ENCODE assay signal across 24 cellular contexts in the genomic region with DNA sequence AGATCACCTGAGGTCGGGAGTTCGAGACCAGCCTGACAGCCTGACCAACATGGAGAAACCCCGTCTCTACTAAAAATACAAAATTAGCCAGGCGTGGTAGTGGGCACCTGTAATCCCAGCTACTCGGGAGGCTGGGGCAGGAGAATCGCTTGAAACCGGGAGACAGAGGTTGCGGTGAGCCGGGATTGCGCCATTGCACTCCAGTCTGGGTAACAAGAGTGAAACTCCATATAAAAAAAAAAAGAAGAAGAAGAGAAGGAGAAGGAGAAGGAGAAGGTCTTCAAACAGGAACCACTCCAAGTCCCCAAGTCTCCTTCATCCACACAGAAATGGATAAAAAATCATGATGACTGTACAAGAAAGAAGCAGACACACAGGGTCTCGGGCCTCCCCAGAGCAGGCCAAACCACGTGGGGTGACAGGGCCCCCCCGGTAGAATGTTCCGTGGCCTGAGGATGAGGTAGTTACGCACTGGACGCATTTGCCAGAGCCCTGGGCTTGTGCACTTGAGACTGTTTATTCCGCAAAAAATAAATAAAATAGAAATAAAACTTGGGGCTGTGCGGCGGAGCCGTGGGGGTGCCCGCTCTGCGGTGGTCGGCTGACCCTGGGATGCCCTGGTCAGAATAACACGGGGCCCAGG. TPM values are rescaled to one million over a fixed set of nuclear protein-coding genes. Genes with fewer than 3 reads are reported as not detected.
"Had no signal": no experiment of that assay in that cellular context is flagged by ENCODE, and none has a peak within 500 bp of the region (broad histone marks: within the 10 kb centered on the region; RNA-seq: fewer than 3 reads in every experiment).

No MANE protein-coding gene starts in this region.

- H3K27ac Mint-ChIP-seq: activated CD4-positive, alpha-beta T cell treated with anti-CD3 and anti-CD28 coated beads, Interleukin-2, amount 10 ng/mL, durations not matched to agents 24 days and 14 days; activated CD8-positive, alpha-beta T cell treated with anti-CD3 and anti-CD28 coated beads for 36 hours; activated naive CD4-positive, alpha-beta T cell treated with anti-CD3 and anti-CD28 coated beads, Interleukin-2, amount 50 U/mL, for 24 hours; activated naive CD8-positive, alpha-beta T cell treated with anti-CD3 and anti-CD28 coated beads, Interleukin-2, amount 50 U/mL, for 24 hours; activated T-helper 2 cell treated with anti-CD3 and anti-CD28 coated beads, Interferon-gamma antibody, Interleukin-2, Interleukin-4, amounts not matched to agents 10 μg/mL and 5 μg/mL and 100 μg/mL, durations not matched to agents 14 hours and 24 hours and 36 hours had no signal

- H3K27me3 Mint-ChIP-seq: activated CD8-positive, alpha-beta T cell treated with anti-CD3 and anti-CD28 coated beads for 36 hours; activated naive CD4-positive, alpha-beta T cell treated with anti-CD3 and anti-CD28 coated beads, Interleukin-2, amount 50 U/mL, for 24 hours; central memory CD8-positive, alpha-beta T cell had no signal

- H3K9me3 ChIP-seq: esophagus squamous epithelium, left lung, lower lobe of right lung, tibial nerve had no signal

- H3K27ac ChIP-seq: epithelial cell of prostate, esophagus squamous epithelium, left lung, lower lobe of right lung, tibial nerve had no signal

- ATAC-seq: activated CD8-positive, alpha-beta T cell treated with anti-CD3 and anti-CD28 coated beads for 36 hours; activated naive CD8-positive, alpha-beta T cell treated with anti-CD3 and anti-CD28 coated beads, Interleukin-2, amount 50 U/mL, for 24 hours; activated T-cell treated with anti-CD3 and anti-CD28 coated beads, Interleukin-2, amount 50 U/mL, for 4 hours; left lung; lower lobe of right lung; naive thymus-derived CD8-positive, alpha-beta T cell; right cardiac atrium had no signal

- H3K36me3 ChIP-seq: esophagus squamous epithelium, left lung, lower lobe of right lung, tibial nerve had no signal

- DNase-seq: activated CD4-positive, alpha-beta T cell treated with anti-CD3 and anti-CD28 coated beads, Interleukin-2, amount 10 ng/mL, durations not matched to agents 24 days and 14 days; activated CD4-positive, CD25-positive, alpha-beta regulatory T cell treated with anti-CD3 and anti-CD28 coated beads, Interleukin-2, amount 50 U/mL, for 72 hours; activated CD8-positive, alpha-beta T cell treated with anti-CD3 and anti-CD28 coated beads for 36 hours; activated naive CD8-positive, alpha-beta T cell treated with anti-CD3 and anti-CD28 coated beads, Interleukin-2, amount 50 U/mL, for 24 hours; activated T-cell treated with anti-CD3 and anti-CD28 coated beads, Interleukin-2, amount 50 U/mL, for 4 hours; effector CD8-positive, alpha-beta T cell; esophagus squamous epithelium; left lung; lower lobe of right lung; mesenchymal stem cell; naive thymus-derived CD8-positive, alpha-beta T cell; posterior cingulate gyrus; right cardiac atrium; stimulated activated CD4-positive, alpha-beta T cell treated with anti-CD3 and anti-CD28 coated beads, Interleukin-15, amount 100 ng/mL, for 24 hours; stimulated activated CD4-positive, alpha-beta T cell treated with anti-CD3 and anti-CD28 coated beads, Interleukin-2, amount 100 ng/mL, for 24 hours; stimulated activated naive CD4-positive, alpha-beta T cell treated with Interleukin-2 at 50 U/mL for 16 hours; T1000 had no signal

- H3K36me3 Mint-ChIP-seq: activated naive CD4-positive, alpha-beta T cell treated with anti-CD3 and anti-CD28 coated beads, Interleukin-2, amount 50 U/mL, for 24 hours; naive thymus-derived CD8-positive, alpha-beta T cell had no signal

- H3K9me3 Mint-ChIP-seq: activated CD4-positive, alpha-beta T cell treated with anti-CD3 and anti-CD28 coated beads, Interleukin-2, amount 10 ng/mL, durations not matched to agents 24 days and 14 days; activated CD8-positive, alpha-beta T cell treated with anti-CD3 and anti-CD28 coated beads for 36 hours; activated naive CD4-positive, alpha-beta T cell treated with anti-CD3 and anti-CD28 coated beads, Interleukin-2, amount 50 U/mL, for 24 hours; activated naive CD8-positive, alpha-beta T cell treated with anti-CD3 and anti-CD28 coated beads, Interleukin-2, amount 50 U/mL, for 24 hours; activated T-cell treated with anti-CD3 and anti-CD28 coated beads, Interleukin-2, amount 50 U/mL, for 4 hours; activated T-helper 2 cell treated with anti-CD3 and anti-CD28 coated beads, Interferon-gamma antibody, Interleukin-2, Interleukin-4, amounts not matched to agents 10 μg/mL and 5 μg/mL and 100 μg/mL, durations not matched to agents 14 hours and 24 hours and 36 hours; central memory CD8-positive, alpha-beta T cell; naive thymus-derived CD8-positive, alpha-beta T cell; neural crest cell had no signal

- H3K4me3 Mint-ChIP-seq: activated CD4-positive, alpha-beta T cell treated with anti-CD3 and anti-CD28 coated beads, Interleukin-2, amount 10 ng/mL, durations not matched to agents 24 days and 14 days; activated CD8-positive, alpha-beta T cell treated with anti-CD3 and anti-CD28 coated beads for 36 hours; activated naive CD4-positive, alpha-beta T cell treated with anti-CD3 and anti-CD28 coated beads, Interleukin-2, amount 50 U/mL, for 24 hours; activated naive CD8-positive, alpha-beta T cell treated with anti-CD3 and anti-CD28 coated beads, Interleukin-2, amount 50 U/mL, for 24 hours; activated T-cell treated with anti-CD3 and anti-CD28 coated beads, Interleukin-2, amount 50 U/mL, for 4 hours; central memory CD8-positive, alpha-beta T cell; naive thymus-derived CD8-positive, alpha-beta T cell; neural crest cell had no signal

- H3K4me3 ChIP-seq: esophagus squamous epithelium, left lung, lower lobe of right lung, tibial nerve had no signal

RNA-seq across cellular contexts. Expression of a gene that starts 15.8 kb away (rescaled TPM):
- polyA plus RNA-seq: naive thymus-derived CD8-positive, alpha-beta T cell had no signal

RNA-seq across cellular contexts. Expression of a gene that starts 23.4 kb away (rescaled TPM):
- polyA plus RNA-seq: naive thymus-derived CD8-positive, alpha-beta T cell; right cardiac atrium; urinary bladder had no signal
